Comparison of ENCODE assay signal across 11 cellular contexts in the genomic region with DNA sequence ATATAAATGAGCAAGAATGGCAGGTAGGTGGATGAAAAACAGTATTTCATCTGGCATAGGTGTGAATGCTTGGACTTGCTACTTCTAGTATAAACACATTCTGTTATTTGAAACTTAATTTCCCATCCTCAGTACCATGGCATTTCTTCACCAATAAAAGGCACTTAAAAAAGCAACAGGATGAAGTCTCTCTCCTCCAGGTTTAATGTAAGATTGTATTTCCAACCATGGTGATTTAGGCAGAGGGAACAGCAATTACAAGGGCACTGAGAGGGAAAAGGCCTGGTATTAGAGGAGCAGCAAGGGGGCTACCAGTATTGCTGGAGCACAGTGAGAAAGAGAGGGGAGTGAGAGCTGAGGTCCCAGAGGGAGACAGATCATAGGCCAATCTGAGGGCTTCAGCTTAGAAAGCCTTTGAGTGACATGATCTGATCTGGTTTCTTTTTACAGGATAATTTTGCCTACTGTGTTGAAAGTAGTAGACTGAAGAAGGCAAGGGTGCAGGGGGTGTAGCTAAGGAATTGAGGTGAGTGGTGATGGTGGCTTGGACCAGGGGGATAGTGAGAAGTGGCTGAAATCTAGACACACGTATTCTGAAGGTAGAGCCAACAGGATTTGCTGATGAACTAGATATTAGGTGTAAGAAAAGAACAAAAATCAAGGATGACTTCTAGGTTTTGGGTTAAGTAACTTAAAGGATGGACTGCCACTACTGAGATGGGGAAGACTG.
A peak's percentile ranks its signal among the peaks of the same experiment; 100 is the strongest.
DNase-seq lines count a peak whose midpoint lies in the region; ATAC-seq and TF ChIP-seq lines count a peak whose summit lies in the region.
"Had no signal": no experiment of that assay in that cellular context is flagged by ENCODE, and none has a peak within 500 bp of the region (broad histone marks: within the 10 kb centered on the region; RNA-seq: fewer than 3 reads in every experiment).

No MANE protein-coding gene starts in this region.

- H3K36me3 ChIP-seq in HEK293 (ENCODE audit: control insufficient read depth in 2 of 2, insufficient read depth in 1 of 2, low read length in 2 of 2): no peaks in the 10 kb centered on the region; a peak in 1 of 3 replicates
- H3K36me3 ChIP-seq: adrenal gland, pancreas had no signal

- H3K4me3 Mint-ChIP-seq in CD14-positive monocyte: no peak overlapping the region
- H3K4me3 Mint-ChIP-seq in activated CD8-positive, alpha-beta T cell treated with anti-CD3 and anti-CD28 coated beads, Interleukin-2, amount 10 ng/mL, durations not matched to agents 7 days and 5 days: no peak overlapping the region
- H3K4me3 Mint-ChIP-seq in naive B cell: peak overlapping the region in 6 of 8 donors; percentile 53 to 86 (median 67)

- POLR2A ChIA-PET in HEK293 (lab: Yijun Ruan, JAX): no interaction called here
- POLR2A ChIA-PET in activated CD8-positive, alpha-beta T cell treated with anti-CD3 and anti-CD28 coated beads, Interleukin-2, amount 10 ng/mL, durations not matched to agents 7 days and 5 days (lab: Charles Lee): interaction anchor here (0.6 to 0.8 kb wide), 2 partner anchors 19 to 441 kb away, joined by 3 to 4 read pairs; partner anchors contain the start of gene SNRPC

- peak overlapping the region; percentile 96 to 99 (median 98) for H3K27ac Mint-ChIP-seq in CD14-positive monocyte
- H3K27ac Mint-ChIP-seq in activated CD8-positive, alpha-beta T cell treated with anti-CD3 and anti-CD28 coated beads, Interleukin-2, amount 10 ng/mL, durations not matched to agents 7 days and 5 days: peak overlapping the region; percentile 1
- peak overlapping the region; percentile 87 to 98 (median 97) for H3K27ac Mint-ChIP-seq in naive B cell

- H3K4me3 ChIP-seq in HEK293 (ENCODE audit: low read depth, low read length): no peak overlapping the region
- H3K4me3 ChIP-seq: adrenal gland, pancreas had no signal

- H3K27me3 Mint-ChIP-seq in CD14-positive monocyte (ENCODE audit: low read depth in 3 of 3) (no peaks in the 10 kb centered on the region), naive B cell (no peaks in the 10 kb centered on the region)
- no peaks in the 10 kb centered on the region for H3K27me3 Mint-ChIP-seq in activated CD8-positive, alpha-beta T cell treated with anti-CD3 and anti-CD28 coated beads, Interleukin-2, amount 10 ng/mL, durations not matched to agents 7 days and 5 days (ENCODE audit: low read depth)

- peaks cover 0 to 2% (median 0%) of the 10 kb centered on the region in 7 donors for H3K9me3 Mint-ChIP-seq in CD14-positive monocyte
- no peaks in the 10 kb centered on the region for H3K9me3 Mint-ChIP-seq in activated CD8-positive, alpha-beta T cell treated with anti-CD3 and anti-CD28 coated beads, Interleukin-2, amount 10 ng/mL, durations not matched to agents 7 days and 5 days (ENCODE audit: insufficient read depth)
- no peaks in the 10 kb centered on the region for H3K9me3 Mint-ChIP-seq in naive B cell

- no peak overlapping the region for H3K27ac ChIP-seq in HEK293 (ENCODE audit: extremely low read depth, low read depth, low read length)

- DNase-seq in CD14-positive monocyte (ENCODE audit: low spot score): no peak
- DNase-seq in activated CD8-positive, alpha-beta T cell treated with anti-CD3 and anti-CD28 coated beads, Interleukin-2, amount 10 ng/mL, durations not matched to agents 7 days and 5 days: no peak
- no peak for DNase-seq in naive B cell
- no peak for DNase-seq in NCI-H2029 (lab: John Stamatoyannopoulos, UW)
- DNase-seq: adrenal gland; pancreas; stimulated activated CD4-positive, alpha-beta T cell treated with anti-CD3 and anti-CD28 coated beads, Interleukin-12 subunit alpha, Interleukin-12 subunit beta, amount 100 ng/mL, for 4 hours had no signal

- intact Hi-C loops in CD14-positive monocyte (cut with micrococcal nuclease): no loop called here

- TF ChIP-seq CTCF in CD14-positive monocyte (IDR thresholded peaks at IDR 0.05) (no peak), HEK293 (tag by site-specific recombination; IDR thresholded peaks at IDR 0.05) (no peak)

- CTCF ChIA-PET in HEK293 (lab: Yijun Ruan, JAX): no interaction called here
- CTCF ChIA-PET in activated CD8-positive, alpha-beta T cell treated with anti-CD3 and anti-CD28 coated beads, Interleukin-2, amount 10 ng/mL, durations not matched to agents 7 days and 5 days (lab: Charles Lee): interaction anchor here (0.7 kb wide), 1 partner anchor 11 kb away, joined by 3 read pairs; no protein-coding TSS in a partner anchor

- peaks cover 2% of the 10 kb centered on the region; the same call in 1 of the 2 replicates for H3K4me1 ChIP-seq in HEK293 (ENCODE audit: control insufficient read depth, insufficient read depth, low read length)

- peaks cover 8 to 9% of the 10 kb centered on the region in 2 donors for H3K36me3 Mint-ChIP-seq in CD14-positive monocyte
- H3K36me3 Mint-ChIP-seq in activated CD8-positive, alpha-beta T cell treated with anti-CD3 and anti-CD28 coated beads, Interleukin-2, amount 10 ng/mL, durations not matched to agents 7 days and 5 days (ENCODE audit: low read depth): no peaks in the 10 kb centered on the region
- peaks cover 0 to 3% of the 10 kb centered on the region in 2 donors for H3K36me3 Mint-ChIP-seq in naive B cell

- H3K9me3 ChIP-seq in HEK293 (ENCODE audit: control insufficient read depth, insufficient read depth, low read depth, low read length): no peaks in the 10 kb centered on the region
- H3K9me3 ChIP-seq: adrenal gland, pancreas had no signal

- peaks cover 51% of the 10 kb centered on the region for H3K4me1 Mint-ChIP-seq in CD14-positive monocyte
- H3K4me1 Mint-ChIP-seq in activated CD8-positive, alpha-beta T cell treated with anti-CD3 and anti-CD28 coated beads, Interleukin-2, amount 10 ng/mL, durations not matched to agents 7 days and 5 days (ENCODE audit: low read depth): peaks cover 35% of the 10 kb centered on the region
- H3K4me1 Mint-ChIP-seq in naive B cell: peaks cover 52 to 69% (median 63%) of the 10 kb centered on the region in 3 donors

- ATAC-seq in activated CD8-positive, alpha-beta T cell treated with anti-CD3 and anti-CD28 coated beads, Interleukin-2, amount 10 ng/mL, durations not matched to agents 7 days and 5 days: no peak
- no peak for ATAC-seq in naive B cell (ENCODE audit: low read depth in 2 of 2)
- ATAC-seq in GM18907 (IDR thresholded peaks at IDR 0.05; ENCODE audit: unreplicated experiment): no peak
- no peak for ATAC-seq in HG03045 (IDR thresholded peaks at IDR 0.05; ENCODE audit: unreplicated experiment)
- ATAC-seq in HG03521 (IDR thresholded peaks at IDR 0.05; ENCODE audit: unreplicated experiment): no peak

TF ChIP-seq in HEK293, 187 proteins besides CTCF, POLR2A, EP300 and RAD21:
- TF ChIP-seq ZNF639 (tag by site-specific recombination; IDR thresholded peaks at IDR 0.05) (no peak), SCRT2 (tag by site-specific recombination; IDR thresholded peaks at IDR 0.05) (peak; percentile 72), SP3 (tag by site-specific recombination; IDR thresholded peaks at IDR 0.05) (no peak)
TF ChIP-seq in HEK293: peak in this region for 1.

Comparison
In these comparisons a context has a peak if more than half of its experiments do, and no peak if none do; other contexts are left out.
1. H3K27ac Mint-ChIP-seq: peak in every context shown above with its lines; median percentile 98 in CD14-positive monocyte; 97 in naive B cell; 1 in activated CD8-positive, alpha-beta T cell treated with anti-CD3 and anti-CD28 coated beads, Interleukin-2, amount 10 ng/mL, durations not matched to agents 7 days and 5 days.
2. H3K4me3 Mint-ChIP-seq: peak in naive B cell (6 of 8); none in CD14-positive monocyte (0 of 2) and activated CD8-positive, alpha-beta T cell treated with anti-CD3 and anti-CD28 coated beads, Interleukin-2, amount 10 ng/mL, durations not matched to agents 7 days and 5 days (single experiment).